ENCODE assay signal across 8 cellular contexts in genomic region chr15:90716976-90717821, GRCh38. TPM values are rescaled to one million over a fixed set of nuclear protein-coding genes. Genes with fewer than 3 reads are reported as not detected.
DNase-seq lines count a peak whose midpoint lies in the region; ATAC-seq and TF ChIP-seq lines count a peak whose summit lies in the region.

Gene BLM (plus strand): TSS chr15:90717346. CDS start chr15:90747393, 30,047 bp downstream.

- H3K79me2 ChIP-seq in trophoblast cell (ENCODE audit: control insufficient read depth, insufficient read depth, low read length, poor library complexity), result peaks cover 8% of the 10 kb centered on the region

- H2AFZ ChIP-seq in trophoblast cell (ENCODE audit: insufficient read depth, low read length, poor library complexity), result peak within 1 kb of the TSS; percentile 41

- H3K9ac ChIP-seq in adipocyte (ENCODE audit: low read length) (peak within 1 kb of the TSS; percentile 92), trophoblast cell (ENCODE audit: low read length) (peak within 1 kb of the TSS; percentile 97)

- peaks cover 6% of the 10 kb centered on the region for H3K79me1 ChIP-seq in trophoblast cell (ENCODE audit: low read length)

- no peaks in the 10 kb centered on the region for H3K27me3 ChIP-seq in adipocyte (replicated peaks; ENCODE audit: control insufficient read depth, insufficient read depth, low read length)
- H3K27me3 ChIP-seq in trophoblast cell (ENCODE audit: insufficient read depth, low read length), result no peaks in the 10 kb centered on the region

- no peaks in the 10 kb centered on the region for H3K36me3 ChIP-seq in adipocyte (ENCODE audit: control insufficient read depth, insufficient read depth, low read length, severe bottlenecking)
- H3K36me3 ChIP-seq in trophoblast cell (ENCODE audit: control insufficient read depth in 1 of 2, insufficient read depth in 2 of 2, low read length in 2 of 2), result no peaks in the 10 kb centered on the region

- peak within 1 kb of the TSS; percentile 58 for H4K91ac ChIP-seq in trophoblast cell (ENCODE audit: low read depth, low read length)

- no peak within 1 kb of the TSS for H3K23ac ChIP-seq in trophoblast cell (ENCODE audit: low read length)

- no CpG with 5 or more reads among the region's 65 CpGs for WGBS in trophoblast cell (ENCODE audit: extremely low coverage, insufficient coverage, insufficient read length)

- no peaks in the 10 kb centered on the region for H3K9me3 ChIP-seq in adipocyte (ENCODE audit: control insufficient read depth, low read length)
- no peaks in the 10 kb centered on the region for H3K9me3 ChIP-seq in trophoblast cell (ENCODE audit: insufficient read depth, low read depth, low read length)

- intact Hi-C loops in cardiac septum (cut with DNase I), result loop anchor here (5.0 kb wide), 2 partner anchors 155 to 170 kb away; no protein-coding TSS in a partner anchor

- H3K27ac ChIP-seq in trophoblast cell (ENCODE audit: low read depth, low read length), result peak within 1 kb of the TSS; percentile 58

- H2BK120ac ChIP-seq in trophoblast cell (ENCODE audit: insufficient read depth, low read length, poor library complexity), result peak within 1 kb of the TSS; percentile 6

- peak; percentile 97 for DNase-seq in NCI-H1436 (lab: John Stamatoyannopoulos, UW)
- DNase-seq in T follicular helper cell (ENCODE audit: low read depth), result peak; percentile 92
- DNase-seq in adipocyte (ENCODE audit: low read depth), result peak; percentile 98
- peak; percentile 99 for DNase-seq in cardiac septum (ENCODE audit: low spot score)
- DNase-seq in trophoblast cell, result peak; percentile 96 to 98
- peak; percentile 94 for DNase-seq in type B pancreatic cell (ENCODE audit: extremely low spot score, unreplicated experiment)

- no peaks in the 10 kb centered on the region for H3K27me3 Mint-ChIP-seq in type B pancreatic cell

- peak within 1 kb of the TSS; percentile 83 for H3K27ac Mint-ChIP-seq in type B pancreatic cell

- peak within 1 kb of the TSS; percentile 77 for H3K4me3 ChIP-seq in GM12875 (ENCODE audit: low read depth, low read length)
- H3K4me3 ChIP-seq in adipocyte (ENCODE audit: low read length), result peak within 1 kb of the TSS; percentile 99
- peak within 1 kb of the TSS; percentile 90 for H3K4me3 ChIP-seq in trophoblast cell (ENCODE audit: low read depth, low read length)

- H3K18ac ChIP-seq in trophoblast cell (ENCODE audit: low read length), result peak within 1 kb of the TSS; percentile 67

- no peaks in the 10 kb centered on the region for H3K9me3 Mint-ChIP-seq in type B pancreatic cell

- H2BK5ac ChIP-seq in trophoblast cell (ENCODE audit: low read depth, low read length, poor library complexity), result peak within 1 kb of the TSS; percentile 15

- H3K4me2 ChIP-seq in trophoblast cell (ENCODE audit: low read length), result peak within 1 kb of the TSS; percentile 80

- peak within 1 kb of the TSS; percentile 80 for H3K14ac ChIP-seq in trophoblast cell (ENCODE audit: low read length)

- H3K4me3 Mint-ChIP-seq in type B pancreatic cell, result peak within 1 kb of the TSS; percentile 94

- H3K4ac ChIP-seq in trophoblast cell (ENCODE audit: low read depth, low read length), result peak within 1 kb of the TSS; percentile 56

- peaks cover 20% of the 10 kb centered on the region for H3K4me1 Mint-ChIP-seq in type B pancreatic cell (ENCODE audit: unreplicated experiment)

- H4K8ac ChIP-seq in trophoblast cell (ENCODE audit: low read depth, low read length), result peak within 1 kb of the TSS; percentile 95

- H2BK12ac ChIP-seq in trophoblast cell (ENCODE audit: low read length), result no peak within 1 kb of the TSS

- H4K12ac ChIP-seq in trophoblast cell (ENCODE audit: low read depth, low read length), result peak within 1 kb of the TSS; percentile 46

- peak within 1 kb of the TSS; percentile 60 for H2AK5ac ChIP-seq in trophoblast cell (ENCODE audit: low read length)

- peaks cover 4% of the 10 kb centered on the region for H3K4me1 ChIP-seq in adipocyte (ENCODE audit: control insufficient read depth, insufficient read depth, low read length)
- no peaks in the 10 kb centered on the region for H3K4me1 ChIP-seq in trophoblast cell (ENCODE audit: control insufficient read depth in 1 of 2, insufficient read depth in 2 of 2, low read length in 2 of 2)

- peak; percentile 99 for ATAC-seq in HG02798 (IDR thresholded peaks at IDR 0.05; ENCODE audit: poor library complexity, unreplicated experiment)

- H3K36me3 Mint-ChIP-seq in type B pancreatic cell, result peaks cover 11% of the 10 kb centered on the region

- TF ChIP-seq CTCF in GM12875 (IDR thresholded peaks at IDR 0.05; ENCODE audit: borderline replicate concordance, insufficient read depth, low read depth, low read length) (0 out of 2 replicates have a peak, but pooled peaks have one; percentile 14), type B pancreatic cell (conservative IDR thresholded peaks at IDR 0.05) (peak; percentile 63)

RNA-seq across cellular contexts. Expression of gene BLM, which starts in this region (rescaled TPM):
- total RNA-seq in cardiac septum (0.75 TPM), type B pancreatic cell (ENCODE audit: low replicate concordance) (8.5 and 21.5 TPM in 2 replicates)
- polyA plus RNA-seq in trophoblast cell (2013), result 15.0 and 15.9 TPM in 2 replicates

Comparison
In these comparisons a context has a peak if more than half of its experiments do, and no peak if none do; other contexts are left out.
1. Peak in every context shown above with its lines: DNase-seq, ATAC-seq, H3K4me3 ChIP-seq and H3K27ac ChIP-seq.
2. Peak in DNase-seq in cardiac septum; RNA of the gene not detected or under 1 TPM.